ENCODE assay signal across 27 cellular contexts in the genomic region with DNA sequence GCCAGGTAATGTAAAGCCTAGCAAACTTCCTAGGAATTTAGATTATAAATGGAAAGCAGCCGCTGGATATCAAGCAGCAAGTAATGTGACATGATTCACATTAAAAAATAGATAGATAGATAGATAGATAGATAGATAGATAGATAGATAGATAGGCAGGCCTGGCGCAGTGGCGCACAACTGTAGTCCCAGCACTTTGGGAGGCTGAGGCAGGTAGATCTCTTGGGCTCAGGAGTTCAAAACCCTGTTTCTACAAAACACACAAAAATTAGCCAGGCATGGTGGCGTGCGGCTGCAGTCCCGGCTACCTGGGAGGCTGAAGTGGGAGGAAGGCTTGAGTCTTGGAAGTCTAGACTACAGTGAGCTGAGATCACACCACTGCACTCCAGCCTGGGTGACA.
"Had no signal": no experiment of that assay in that cellular context is flagged by ENCODE, and none has a peak within 500 bp of the region (broad histone marks: within the 10 kb centered on the region; RNA-seq: fewer than 3 reads in every experiment).

No MANE protein-coding gene starts in this region.

- H3K27me3 ChIP-seq: stomach, suprapubic skin, testis, thyroid gland, tibial artery, tibial nerve, transverse colon, upper lobe of left lung, upper lobe of right lung, uterus, vagina had no signal

- H3K27ac ChIP-seq: stomach, suprapubic skin, testis, thoracic aorta, thyroid gland, tibial artery, tibial nerve, transverse colon, upper lobe of left lung, upper lobe of right lung, uterus, vagina had no signal

- DNase-seq: stimulated activated CD4-positive, alpha-beta T cell treated with anti-CD3 and anti-CD28 coated beads, Interleukin-2, amount 100 ng/mL, for 48 hours; stimulated activated CD4-positive, alpha-beta T cell treated with anti-CD3 and anti-CD28 coated beads, Interleukin-4, amount 100 ng/mL, for 1 hour; stimulated activated CD4-positive, alpha-beta T cell treated with anti-CD3 and anti-CD28 coated beads, Interleukin-4, amount 100 ng/mL, for 24 hours; stimulated activated CD4-positive, alpha-beta T cell treated with anti-CD3 and anti-CD28 coated beads, Interleukin-4, amount 100 ng/mL, for 4 hours; stimulated activated CD8-positive, alpha-beta memory T cell treated with anti-CD3 and anti-CD28 coated beads, Interleukin-4, amount 100 ng/mL, for 48 hours; stimulated activated naive B cell treated with anti-CD40 and anti-IgM and Interleukin-4, amounts not matched to agents 10 μg/mL and 1 μg/mL and 100 μg/mL, for 72 hours; stimulated activated naive CD4-positive, alpha-beta T cell; stimulated activated naive CD4-positive, alpha-beta T cell treated with Interleukin-2 at 50 U/mL for 16 hours; stimulated activated naive CD8-positive, alpha-beta T cell treated with anti-CD3 and anti-CD28 coated beads, Interleukin-15, amount 100 ng/mL, for 72 hours; stimulated activated naive CD8-positive, alpha-beta T cell treated with anti-CD3 and anti-CD28 coated beads, Interleukin-15, Interleukin-2, amounts not matched to agents 100 U/mL and 50 U/mL, for 24 hours; stomach; substantia nigra; testis; thyroid gland; tibial artery; transverse colon; trophoblast cell; upper lobe of right lung; uterus had no signal

- H3K9me3 ChIP-seq: stomach, suprapubic skin, testis, thoracic aorta, thyroid gland, tibial artery, tibial nerve, transverse colon, upper lobe of left lung, upper lobe of right lung, uterus, vagina had no signal

- H3K4me1 ChIP-seq: stomach, suprapubic skin, testis, thyroid gland, tibial artery, transverse colon, upper lobe of left lung, upper lobe of right lung, uterus, vagina had no signal

- H3K36me3 ChIP-seq: stomach, suprapubic skin, thoracic aorta, thyroid gland, tibial artery, tibial nerve, transverse colon, upper lobe of left lung, upper lobe of right lung, uterus, vagina had no signal

- ATAC-seq: stimulated activated effector memory CD8-positive, alpha-beta T cell treated with anti-CD3 and anti-CD28 coated beads, Interleukin-12 subunit alpha, Interleukin-12 subunit beta, amount 100 ng/mL, for 72 hours; stimulated activated memory B cell treated with anti-CD40 and anti-IgM and Interleukin-4, amounts not matched to agents 10 μg/mL and 1 μg/mL and 100 μg/mL, for 72 hours; stimulated activated naive B cell treated with anti-CD40 and anti-IgM and Interleukin-4, amounts not matched to agents 10 μg/mL and 1 μg/mL and 100 μg/mL, for 72 hours; stimulated activated naive CD8-positive, alpha-beta T cell treated with anti-CD3 and anti-CD28 coated beads, Interleukin-15, amount 100 ng/mL, for 72 hours; stimulated activated naive CD8-positive, alpha-beta T cell treated with anti-CD3 and anti-CD28 coated beads, Interleukin-15, Interleukin-2, amounts not matched to agents 100 U/mL and 50 U/mL, for 24 hours; upper lobe of right lung had no signal

- FAIRE-seq: urothelium cell line had no signal

- H3K4me3 ChIP-seq: stomach, suprapubic skin, testis, thoracic aorta, thyroid gland, tibial artery, tibial nerve, transverse colon, upper lobe of left lung, upper lobe of right lung, uterus, vagina had no signal
